Comparison of ENCODE assay signal across 8 cellular contexts in the genomic region with DNA sequence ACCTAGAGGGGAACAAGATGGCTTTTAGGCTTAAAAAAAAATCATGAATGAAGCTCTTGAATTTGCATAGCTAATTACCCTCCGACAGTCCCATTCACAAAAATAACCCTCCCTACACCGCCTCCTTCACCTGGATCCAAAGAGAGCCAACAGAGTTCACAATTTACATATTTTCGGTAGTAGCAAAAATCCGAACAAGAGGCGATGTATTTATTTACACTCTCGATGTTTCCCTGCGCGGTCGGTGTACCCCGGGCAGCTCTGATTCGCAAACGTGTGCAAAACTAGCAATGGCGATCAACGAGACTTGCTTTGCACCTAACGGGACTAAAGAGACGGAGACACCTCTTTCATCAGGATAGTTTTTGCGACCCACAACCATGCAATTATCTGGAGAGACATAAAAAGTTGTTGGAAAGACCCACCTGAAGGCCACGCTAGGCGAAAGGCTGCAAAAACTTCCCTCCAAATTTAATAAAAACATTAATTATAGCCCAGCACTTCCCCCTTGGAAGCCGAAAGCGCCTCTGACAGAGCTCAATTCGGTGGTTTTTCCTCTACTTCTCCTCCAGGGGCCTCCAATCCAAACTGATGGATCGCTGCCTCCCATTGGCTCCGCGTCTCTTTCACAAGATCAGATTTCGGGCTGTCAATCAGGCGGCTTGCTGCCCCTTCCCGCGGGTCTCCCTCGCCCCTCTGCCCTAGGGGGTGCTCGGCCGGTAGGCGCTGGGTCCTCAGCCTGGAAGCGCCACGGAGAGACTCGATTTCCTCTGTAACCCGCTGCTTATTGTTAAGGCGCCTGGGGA. TPM values are rescaled to one million over a fixed set of nuclear protein-coding genes. Genes with fewer than 3 reads are reported as not detected.
DNase-seq lines count a peak whose midpoint lies in the region; ATAC-seq and TF ChIP-seq lines count a peak whose summit lies in the region.

A gene (minus strand): TSS at position 529 of the 806 bp plus-strand sequence. CDS start 614 bp downstream, outside the sequence.

- no peaks in the 10 kb centered on the region for H3K36me3 Mint-ChIP-seq in activated CD4-positive, alpha-beta memory T cell treated with anti-CD3 and anti-CD28 coated beads, Interleukin-2, amount 10 ng/mL, durations not matched to agents 7 days and 5 days (ENCODE audit: low read depth)
- H3K36me3 Mint-ChIP-seq in activated CD4-positive, alpha-beta memory T cell treated with anti-CD3 and anti-CD28 coated beads for 36 hours, result no peaks in the 10 kb centered on the region

- CTCF ChIA-PET in activated CD4-positive, alpha-beta memory T cell treated with anti-CD3 and anti-CD28 coated beads, Interleukin-2, amount 10 ng/mL, durations not matched to agents 7 days and 5 days (lab: Charles Lee), result interaction anchor here (0.9 to 1.2 kb wide), 3 partner anchors 9 to 81 kb away, joined by 3 to 4 read pairs (median 4); no protein-coding TSS in a partner anchor
- CTCF ChIA-PET in activated CD4-positive, alpha-beta memory T cell treated with anti-CD3 and anti-CD28 coated beads for 36 hours (lab: Charles Lee), result interaction anchor here (1.2 to 2.5 kb wide), 2 partner anchors 11 to 1302 kb away, joined by 3 to 8 read pairs; a partner anchor contains a TSS

- no peaks in the 10 kb centered on the region for H3K4me1 Mint-ChIP-seq in activated CD4-positive, alpha-beta memory T cell treated with anti-CD3 and anti-CD28 coated beads, Interleukin-2, amount 10 ng/mL, durations not matched to agents 7 days and 5 days
- H3K4me1 Mint-ChIP-seq in activated CD4-positive, alpha-beta memory T cell treated with anti-CD3 and anti-CD28 coated beads for 36 hours (ENCODE audit: low read depth), result no peaks in the 10 kb centered on the region

- intact Hi-C loops in activated CD4-positive, alpha-beta memory T cell treated with anti-CD3 and anti-CD28 coated beads for 36 hours (cut with micrococcal nuclease), result no loop called here

- H3K27ac ChIP-seq in cardiac muscle cell, result peak within 1 kb of the TSS; percentile 80

- H3K4me3 Mint-ChIP-seq in activated CD4-positive, alpha-beta memory T cell treated with anti-CD3 and anti-CD28 coated beads, Interleukin-2, amount 10 ng/mL, durations not matched to agents 7 days and 5 days, result no peak within 1 kb of the TSS
- no peak within 1 kb of the TSS for H3K4me3 Mint-ChIP-seq in activated CD4-positive, alpha-beta memory T cell treated with anti-CD3 and anti-CD28 coated beads for 36 hours

- peak; percentile 21 for DNase-seq in activated CD4-positive, alpha-beta memory T cell treated with anti-CD3 and anti-CD28 coated beads, Interleukin-2, amount 10 ng/mL, durations not matched to agents 7 days and 5 days
- no peak for DNase-seq in activated CD4-positive, alpha-beta memory T cell treated with anti-CD3 and anti-CD28 coated beads for 36 hours
- DNase-seq in NCI-H2171 (lab: John Stamatoyannopoulos, UW) (peak; percentile 73), adipocyte (ENCODE audit: low read depth) (peak; percentile 92), cardiac muscle cell (ENCODE audit: low read depth in 1 of 2, low spot score in 1 of 2) (peak; percentile 79 to 94), omental fat pad (ENCODE audit: low spot score) (peak; percentile 31)
- DNase-seq in activated CD4-positive, alpha-beta T cell treated with anti-CD3 and anti-CD28 coated beads for 48 hours, result no peak

- peaks cover 9% of the 10 kb centered on the region for H3K27me3 Mint-ChIP-seq in activated CD4-positive, alpha-beta memory T cell treated with anti-CD3 and anti-CD28 coated beads, Interleukin-2, amount 10 ng/mL, durations not matched to agents 7 days and 5 days
- H3K27me3 Mint-ChIP-seq in activated CD4-positive, alpha-beta memory T cell treated with anti-CD3 and anti-CD28 coated beads for 36 hours, result peaks cover 7% of the 10 kb centered on the region

- ATAC-seq in omental fat pad (ENCODE audit: low FRiP score) (peak; percentile 46), GM19452 (IDR thresholded peaks at IDR 0.05; ENCODE audit: unreplicated experiment) (no peak)

- TF ChIP-seq CTCF in cardiac muscle cell (IDR thresholded peaks at IDR 0.05; ENCODE audit: low read depth, low read length) (peak; percentile 56), omental fat pad (IDR thresholded peaks at IDR 0.05) (no peak)

- no peaks in the 10 kb centered on the region for H3K9me3 Mint-ChIP-seq in activated CD4-positive, alpha-beta memory T cell treated with anti-CD3 and anti-CD28 coated beads, Interleukin-2, amount 10 ng/mL, durations not matched to agents 7 days and 5 days
- no peaks in the 10 kb centered on the region for H3K9me3 Mint-ChIP-seq in activated CD4-positive, alpha-beta memory T cell treated with anti-CD3 and anti-CD28 coated beads for 36 hours

- H3K4me3 ChIP-seq in adipocyte (ENCODE audit: low read length) (peak within 1 kb of the TSS; percentile 93), cardiac muscle cell (peak within 1 kb of the TSS; percentile 88)

- H3K9me3 ChIP-seq in adipocyte (ENCODE audit: control insufficient read depth, low read length), result no peaks in the 10 kb centered on the region
- H3K9me3 ChIP-seq in cardiac muscle cell (ENCODE audit: low read depth), result no peaks in the 10 kb centered on the region

- H3K4me1 ChIP-seq in adipocyte (ENCODE audit: control insufficient read depth, insufficient read depth, low read length), result peaks cover 29% of the 10 kb centered on the region
- peaks cover 18% of the 10 kb centered on the region for H3K4me1 ChIP-seq in cardiac muscle cell (ENCODE audit: low read depth)

- H3K27ac Mint-ChIP-seq in activated CD4-positive, alpha-beta memory T cell treated with anti-CD3 and anti-CD28 coated beads, Interleukin-2, amount 10 ng/mL, durations not matched to agents 7 days and 5 days, result no peak within 1 kb of the TSS
- no peak within 1 kb of the TSS for H3K27ac Mint-ChIP-seq in activated CD4-positive, alpha-beta memory T cell treated with anti-CD3 and anti-CD28 coated beads for 36 hours

- H3K36me3 ChIP-seq in adipocyte (ENCODE audit: control insufficient read depth, insufficient read depth, low read length, severe bottlenecking) (no peaks in the 10 kb centered on the region), cardiac muscle cell (no peaks in the 10 kb centered on the region)

- peak within 1 kb of the TSS; percentile 86 for H3K9ac ChIP-seq in adipocyte (ENCODE audit: low read length)

- POLR2A ChIA-PET in activated CD4-positive, alpha-beta memory T cell treated with anti-CD3 and anti-CD28 coated beads, Interleukin-2, amount 10 ng/mL, durations not matched to agents 7 days and 5 days (lab: Charles Lee), result interaction anchor here (0.9 to 1.4 kb wide), 4 partner anchors 9 to 1779 kb away, joined by 3 read pairs; a partner anchor contains a TSS
- POLR2A ChIA-PET in activated CD4-positive, alpha-beta memory T cell treated with anti-CD3 and anti-CD28 coated beads for 36 hours (lab: Charles Lee), result no interaction called here

- H3K27me3 ChIP-seq in adipocyte (replicated peaks; ENCODE audit: control insufficient read depth, insufficient read depth, low read length), result no peaks in the 10 kb centered on the region
- no peaks in the 10 kb centered on the region for H3K27me3 ChIP-seq in cardiac muscle cell

RNA-seq across cellular contexts. Expression of the gene that starts here (rescaled TPM):
- 1 to 10 TPM; 3.4 to 3.6 TPM for total RNA-seq in activated CD4-positive, alpha-beta memory T cell treated with anti-CD3 and anti-CD28 coated beads, Interleukin-2, amount 10 ng/mL, durations not matched to agents 7 days and 5 days
- total RNA-seq in activated CD4-positive, alpha-beta memory T cell treated with anti-CD3 and anti-CD28 coated beads for 36 hours, result under 1 TPM; 0.31 to 0.59 TPM
- total RNA-seq in cardiac muscle cell (70.3 and 73.1 TPM in 2 replicates), omental fat pad (1 to 10 TPM; 1.3 to 8.8 (median 4.6) TPM)
- polyA plus RNA-seq in cardiac muscle cell, result 93.7 and 116 TPM in 2 replicates

Comparison
In these comparisons a context has a peak if more than half of its experiments do, and no peak if none do; other contexts are left out.
1. DNase-seq: peak in activated CD4-positive, alpha-beta memory T cell treated with anti-CD3 and anti-CD28 coated beads, Interleukin-2, amount 10 ng/mL, durations not matched to agents 7 days and 5 days (single experiment), NCI-H2171 (single experiment), adipocyte (single experiment), cardiac muscle cell (2 of 2) and omental fat pad (single experiment); none in activated CD4-positive, alpha-beta memory T cell treated with anti-CD3 and anti-CD28 coated beads for 36 hours (single experiment) and activated CD4-positive, alpha-beta T cell treated with anti-CD3 and anti-CD28 coated beads for 48 hours (single experiment).